In genomic region chr17:40071720-40072480, GRCh38 we compare ENCODE assay signal across 8 cellular contexts. TPM values are rescaled to one million over a fixed set of nuclear protein-coding genes. Genes with fewer than 3 reads are reported as not detected.
DNase-seq lines count a peak whose midpoint lies in the region; ATAC-seq and TF ChIP-seq lines count a peak whose summit lies in the region.

No MANE protein-coding gene starts in this region.

- CTCF ChIA-PET in GM10248 (lab: Yijun Ruan, JAX) = interaction anchor here (1.1 to 3.3 kb wide), 5 partner anchors 9 to 97 kb away, joined by 3 to 14 read pairs (median 5); partner anchors contain the start of gene THRA

- no peaks in the 10 kb centered on the region for H3K27me3 ChIP-seq in vagina

- H3K36me3 ChIP-seq in vagina = peaks cover 0 to 9% of the 10 kb centered on the region in 2 donors

- POLR2A ChIA-PET in GM10248 (lab: Yijun Ruan, JAX) = no interaction called here

- peak; percentile 89 for DNase-seq in DMS153 (lab: John Stamatoyannopoulos, UW)
- peak; percentile 61 for DNase-seq in NCI-H2227 (lab: John Stamatoyannopoulos, UW; ENCODE audit: unreplicated experiment)
- DNase-seq in cerebellar cortex (ENCODE audit: low spot score) = peak; percentile 72
- peak; percentile 93 for DNase-seq in midbrain (lab: John Stamatoyannopoulos, UW)
- DNase-seq in vagina (ENCODE audit: extremely low spot score in 2 of 2) = no peak
- DNase-seq in GM10248 (ENCODE audit: extremely low spot score) = no peak
- DNase-seq in activated effector memory CD4-positive, alpha-beta T cell treated with Interleukin-2 at 50 U/mL for 16 hours = no peak

- intact Hi-C loops in vagina (cut with DNase I) = no loop called here

- no peak for TF ChIP-seq POLR2A in vagina (IDR thresholded peaks at IDR 0.05)

- peaks cover 96% of the 10 kb centered on the region for H3K4me1 ChIP-seq in vagina

- peak overlapping the region; percentile 39 to 51 for H3K4me3 ChIP-seq in vagina

- ATAC-seq in HG03460 (IDR thresholded peaks at IDR 0.05; ENCODE audit: unreplicated experiment) = no peak

- H3K27ac ChIP-seq in vagina = peak overlapping the region; percentile 99

- no peak for TF ChIP-seq CTCF in vagina (IDR thresholded peaks at IDR 0.05)
- no peak for TF ChIP-seq CTCF in GM10248 (IDR thresholded peaks at IDR 0.05; ENCODE audit: control extremely low read depth, extremely low read depth, low read depth, missing control alignments)

- no peaks in the 10 kb centered on the region for H3K9me3 ChIP-seq in vagina

RNA-seq across cellular contexts. Expression of gene THRA, which starts 9.1 kb away (rescaled TPM):
- 40.3 TPM for total RNA-seq in vagina

RNA-seq across cellular contexts. Expression of gene MED24, which starts 17.7 kb away (rescaled TPM):
- total RNA-seq in vagina = 106 TPM

RNA-seq across cellular contexts. Expression of gene NR1D1, which starts 28.5 kb away (rescaled TPM):
- 15.0 TPM for total RNA-seq in vagina

RNA-seq across cellular contexts. Expression of gene MSL1, which starts 49.9 kb away (rescaled TPM):
- total RNA-seq in vagina = 62.4 TPM

RNA-seq across cellular contexts. Expression of gene CSF3, which starts 56.7 kb away (rescaled TPM):
- total RNA-seq in vagina = 25.3 TPM

Comparison
In these comparisons a context has a peak if more than half of its experiments do, and no peak if none do; other contexts are left out.
1. DNase-seq: peak in DMS153 (single experiment), NCI-H2227 (single experiment), cerebellar cortex (single experiment) and midbrain (single experiment); none in vagina (0 of 2), GM10248 (single experiment) and activated effector memory CD4-positive, alpha-beta T cell treated with Interleukin-2 at 50 U/mL for 16 hours (single experiment).